18 cellular contexts compared by ENCODE assay signal in the genomic region with DNA sequence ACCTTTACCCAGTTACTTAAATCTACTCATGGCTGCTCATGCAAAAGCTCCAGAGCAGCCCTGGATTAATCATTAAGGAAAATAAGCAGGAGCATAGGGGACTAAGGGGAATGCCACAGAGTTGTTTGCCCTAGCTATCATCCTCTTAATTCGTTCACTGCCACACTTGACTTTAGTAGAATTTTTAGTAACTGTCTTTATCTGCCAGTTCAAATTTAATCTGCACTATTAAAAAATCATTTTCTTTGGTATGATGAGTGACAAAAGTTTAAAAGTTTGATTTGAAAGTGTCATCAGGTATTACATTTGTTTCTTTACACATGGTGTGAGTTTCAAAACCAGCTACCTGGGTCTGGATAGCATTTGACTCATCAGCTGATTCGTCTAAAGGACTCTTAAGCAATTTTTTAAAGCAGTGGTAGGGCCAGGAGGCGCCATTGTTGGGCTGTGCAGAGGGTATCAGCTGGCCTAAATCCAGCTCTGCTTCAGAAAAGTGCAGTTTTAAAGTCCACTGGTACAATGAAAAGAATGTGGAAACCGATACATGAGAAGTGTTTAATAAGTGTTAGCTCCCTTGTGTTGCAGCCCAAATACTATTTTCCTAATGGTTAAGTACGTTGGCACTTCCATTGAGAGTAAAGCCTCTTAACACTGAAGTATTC.
DNase-seq lines count a peak whose midpoint lies in the region; ATAC-seq, FAIRE-seq and TF ChIP-seq lines count a peak whose summit lies in the region.
"Had no signal": no experiment of that assay in that cellular context is flagged by ENCODE, and none has a peak within 500 bp of the region (broad histone marks: within the 10 kb centered on the region; RNA-seq: fewer than 3 reads in every experiment).

No MANE protein-coding gene starts in this region.

- no peak for TF ChIP-seq CTCF in HEK293 (tag by site-specific recombination; IDR thresholded peaks at IDR 0.05)

- H3K4me3 ChIP-seq in HEK293 (ENCODE audit: low read depth, low read length) (no peak overlapping the region), small intestine (ENCODE audit: low read depth in 1 of 2, low read length in 2 of 2) (no peak overlapping the region)
- H3K4me3 ChIP-seq: breast epithelium, tibial artery had no signal

- H3K27ac ChIP-seq in HEK293 (ENCODE audit: extremely low read depth, low read depth, low read length) (no peak overlapping the region), small intestine (ENCODE audit: low read depth in 1 of 2, low read length in 1 of 2) (no peak overlapping the region)
- H3K27ac ChIP-seq: breast epithelium, tibial artery had no signal

- 28 to 68% (median 47%) methylated on average over 5 of the region's 5 CpGs for WGBS in small intestine, 3 donors

- ATAC-seq in GM18517 (IDR thresholded peaks at IDR 0.05; ENCODE audit: unreplicated experiment): no peak

- H3K9me3 ChIP-seq in HEK293 (ENCODE audit: control insufficient read depth, insufficient read depth, low read depth, low read length) (no peaks in the 10 kb centered on the region), small intestine (ENCODE audit: control insufficient read depth, low read depth) (peaks cover 1% of the 10 kb centered on the region)
- H3K9me3 ChIP-seq: breast epithelium, SK-N-SH, tibial artery had no signal

- in situ Hi-C loops in G401 (cut with HindIII; ENCODE audit: low sequenced_read_pairs): no loop called here

- peak; percentile 36 for DNase-seq in NCI-H226
- peak; percentile 92 for DNase-seq in kidney tubule cell (ENCODE audit: low spot score)
- DNase-seq in small intestine: peak; percentile 70
- no peak for DNase-seq in NK-92 (lab: John Stamatoyannopoulos, UW; ENCODE audit: unreplicated experiment)
- DNase-seq in NCI-H345 treated with DMSO at 0.1 percent for 48 hours (lab: John Stamatoyannopoulos, UW; ENCODE audit: unreplicated experiment): no peak
- no peak for DNase-seq in G401 (ENCODE audit: low spot score)
- DNase-seq: activated CD4-positive, alpha-beta T cell treated with anti-CD3 and anti-CD28 coated beads, Interleukin-2, amount 50 U/mL, for 48 hours; activated naive CD8-positive, alpha-beta T cell treated with anti-CD3 and anti-CD28 coated beads for 36 hours; activated T-cell treated with anti-CD3 and anti-CD28 coated beads, Interleukin-2, amount 50 U/mL, for 48 hours; C1 segment of cervical spinal cord; IMR-90; OCI-M1; SK-N-SH; stimulated activated CD4-positive, alpha-beta T cell treated with anti-CD3 and anti-CD28 coated beads, Interleukin-4, amount 100 ng/mL, for 4 hours; tibial artery had no signal

- no peaks in the 10 kb centered on the region for H3K27me3 ChIP-seq in small intestine (ENCODE audit: control insufficient read depth in 2 of 2, insufficient read depth in 2 of 2, low read length in 2 of 2)
- H3K27me3 ChIP-seq: breast epithelium, tibial artery had no signal

- H3K36me3 ChIP-seq in HEK293 (ENCODE audit: control insufficient read depth in 2 of 2, insufficient read depth in 1 of 2, low read length in 2 of 2): peaks cover 0 to 4% of the 10 kb centered on the region in 2 experiments; a peak in 2 of 3 replicates
- H3K36me3 ChIP-seq in small intestine (ENCODE audit: control insufficient read depth in 2 of 2, insufficient read depth in 2 of 2, low read length in 2 of 2): no peaks in the 10 kb centered on the region
- H3K36me3 ChIP-seq: breast epithelium had no signal

- H3K4me1 ChIP-seq in HEK293 (ENCODE audit: control insufficient read depth, insufficient read depth, low read length) (no peaks in the 10 kb centered on the region), small intestine (ENCODE audit: control insufficient read depth in 2 of 2, insufficient read depth in 1 of 2, low read depth in 1 of 2, low read length in 1 of 2) (no peaks in the 10 kb centered on the region)
- H3K4me1 ChIP-seq: breast epithelium, tibial artery had no signal

- POLR2A ChIA-PET in HEK293 (lab: Yijun Ruan, JAX): interaction anchor here (1.5 kb wide), 1 partner anchor 17 kb away, joined by 4 read pairs; no protein-coding TSS in a partner anchor

- CTCF ChIA-PET in HEK293 (lab: Yijun Ruan, JAX): interaction anchor here (0.6 to 0.7 kb wide), 2 partner anchors 259 to 282 kb away, joined by 3 read pairs; no protein-coding TSS in a partner anchor

- FAIRE-seq in small intestine (lab: Jason Lieb, UNC): no peak

TF ChIP-seq in HEK293, 187 proteins besides CTCF, POLR2A, EP300 and RAD21:
- TF ChIP-seq, protein P1, sequence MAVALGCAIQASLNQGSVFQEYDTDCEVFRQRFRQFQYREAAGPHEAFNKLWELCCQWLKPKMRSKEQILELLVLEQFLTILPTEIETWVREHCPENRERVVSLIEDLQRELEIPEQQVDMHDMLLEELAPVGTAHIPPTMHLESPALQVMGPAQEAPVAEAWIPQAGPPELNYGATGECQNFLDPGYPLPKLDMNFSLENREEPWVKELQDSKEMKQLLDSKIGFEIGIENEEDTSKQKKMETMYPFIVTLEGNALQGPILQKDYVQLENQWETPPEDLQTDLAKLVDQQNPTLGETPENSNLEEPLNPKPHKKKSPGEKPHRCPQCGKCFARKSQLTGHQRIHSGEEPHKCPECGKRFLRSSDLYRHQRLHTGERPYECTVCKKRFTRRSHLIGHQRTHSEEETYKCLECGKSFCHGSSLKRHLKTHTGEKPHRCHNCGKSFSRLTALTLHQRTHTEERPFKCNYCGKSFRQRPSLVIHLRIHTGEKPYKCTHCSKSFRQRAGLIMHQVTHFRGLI (tag by site-specific recombination; IDR thresholded peaks at IDR 0.05): peak; percentile 50; the same call in 1 of the 2 replicates
- TF ChIP-seq ZNF596 (tag by site-specific recombination; IDR thresholded peaks at IDR 0.05): no peak
- TF ChIP-seq, protein P2, sequence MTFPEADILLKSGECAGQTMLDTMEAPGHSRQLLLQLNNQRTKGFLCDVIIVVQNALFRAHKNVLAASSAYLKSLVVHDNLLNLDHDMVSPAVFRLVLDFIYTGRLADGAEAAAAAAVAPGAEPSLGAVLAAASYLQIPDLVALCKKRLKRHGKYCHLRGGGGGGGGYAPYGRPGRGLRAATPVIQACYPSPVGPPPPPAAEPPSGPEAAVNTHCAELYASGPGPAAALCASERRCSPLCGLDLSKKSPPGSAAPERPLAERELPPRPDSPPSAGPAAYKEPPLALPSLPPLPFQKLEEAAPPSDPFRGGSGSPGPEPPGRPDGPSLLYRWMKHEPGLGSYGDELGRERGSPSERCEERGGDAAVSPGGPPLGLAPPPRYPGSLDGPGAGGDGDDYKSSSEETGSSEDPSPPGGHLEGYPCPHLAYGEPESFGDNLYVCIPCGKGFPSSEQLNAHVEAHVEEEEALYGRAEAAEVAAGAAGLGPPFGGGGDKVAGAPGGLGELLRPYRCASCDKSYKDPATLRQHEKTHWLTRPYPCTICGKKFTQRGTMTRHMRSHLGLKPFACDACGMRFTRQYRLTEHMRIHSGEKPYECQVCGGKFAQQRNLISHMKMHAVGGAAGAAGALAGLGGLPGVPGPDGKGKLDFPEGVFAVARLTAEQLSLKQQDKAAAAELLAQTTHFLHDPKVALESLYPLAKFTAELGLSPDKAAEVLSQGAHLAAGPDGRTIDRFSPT (tag by site-specific recombination; IDR thresholded peaks at IDR 0.05): no peak

Comparison
In these comparisons a context has a peak if more than half of its experiments do, and no peak if none do; other contexts are left out.
1. DNase-seq: peak in NCI-H226 (single experiment), kidney tubule cell (single experiment) and small intestine (single experiment); none in NK-92 (single experiment), NCI-H345 treated with DMSO at 0.1 percent for 48 hours (single experiment) and G401 (single experiment).